ENCODE assay signal across 7 cellular contexts in the genomic region with DNA sequence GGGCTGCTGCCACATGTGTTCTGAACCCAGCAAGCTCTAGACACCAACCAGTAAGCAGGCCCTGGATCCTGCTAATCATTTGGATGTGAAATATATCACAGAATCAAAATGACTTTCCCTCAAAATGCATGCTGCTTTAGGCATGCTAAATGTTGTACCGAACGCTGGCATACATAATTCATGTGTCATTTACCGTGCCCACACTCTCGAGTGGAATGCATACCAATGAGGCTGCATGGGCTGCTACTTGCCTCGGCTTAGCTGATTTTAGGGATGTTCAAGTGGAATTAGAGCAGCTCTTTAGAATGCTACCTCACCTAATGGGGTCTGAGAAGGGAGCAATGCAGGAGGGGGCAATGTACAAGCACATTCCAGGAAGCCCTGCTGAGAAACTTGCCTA.
"Had no signal": no experiment of that assay in that cellular context is flagged by ENCODE, and none has a peak within 500 bp of the region (broad histone marks: within the 10 kb centered on the region; RNA-seq: fewer than 3 reads in every experiment).

No MANE protein-coding gene starts in this region.

- H3K4me3 Mint-ChIP-seq: HFFc6 had no signal

- H3K9me3 ChIP-seq: HAP-1 had no signal

- DNase-seq: GM23248, GOT3, H7, HFFc6, IMR-90 had no signal

- H3K36me3 ChIP-seq: HAP-1 had no signal

- H3K27ac Mint-ChIP-seq: HFFc6 had no signal

- H3K27ac ChIP-seq: GM23248 had no signal

- ATAC-seq: HCT116 had no signal

- H3K4me1 ChIP-seq: HAP-1 had no signal

- H3K4me3 ChIP-seq: GM23248, HAP-1 had no signal
